Comparison of ENCODE assay signal across 1 cellular context in the genomic region with DNA sequence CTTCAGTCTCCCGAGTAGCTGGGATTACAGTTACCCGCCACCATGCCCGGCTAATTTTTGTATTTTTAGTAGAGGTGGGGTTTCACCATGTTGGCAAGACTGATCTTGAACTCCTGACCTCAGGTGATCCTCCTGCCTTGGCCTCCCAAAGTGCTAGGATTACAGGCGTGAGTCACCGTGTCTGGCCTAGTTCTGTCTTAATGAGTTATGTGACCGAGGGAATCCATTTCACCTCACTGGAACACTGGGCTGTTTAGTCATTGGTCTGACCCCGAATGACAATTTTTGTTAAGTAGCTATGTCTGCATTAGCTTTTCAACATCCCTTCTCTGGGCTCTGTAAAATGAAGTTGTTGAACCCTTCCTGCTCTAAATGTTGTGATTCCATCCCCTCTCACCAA. TPM values are rescaled to one million over a fixed set of nuclear protein-coding genes. Genes with fewer than 3 reads are reported as not detected.
"Had no signal": no experiment of that assay in that cellular context is flagged by ENCODE, and none has a peak within 500 bp of the region (broad histone marks: within the 10 kb centered on the region; RNA-seq: fewer than 3 reads in every experiment).

No MANE protein-coding gene starts in this region.

RNA-seq across cellular contexts. Expression of gene NEK2, which starts 6.8 kb away (rescaled TPM):
- total RNA-seq: psoas muscle had no signal
